ENCODE assay signal across 15 cellular contexts in genomic region chr14:68841030-68841809, GRCh38. TPM values are rescaled to one million over a fixed set of nuclear protein-coding genes. Genes with fewer than 3 reads are reported as not detected.
DNase-seq lines count a peak whose midpoint lies in the region; ATAC-seq and TF ChIP-seq lines count a peak whose summit lies in the region.
"Had no signal": no experiment of that assay in that cellular context is flagged by ENCODE, and none has a peak within 500 bp of the region (broad histone marks: within the 10 kb centered on the region; RNA-seq: fewer than 3 reads in every experiment).

No MANE protein-coding gene starts in this region.

- peak overlapping the region; percentile 13 for H2AFZ ChIP-seq in osteoblast (ENCODE audit: low read length)
- H2AFZ ChIP-seq in Karpas-422 (ENCODE audit: low read length): no peak overlapping the region

- ATAC-seq in HG03159 (IDR thresholded peaks at IDR 0.05; ENCODE audit: unreplicated experiment): no peak

- H3K4me1 ChIP-seq in BLaER1 treated with 17β-estradiol and CSF1 and Interleukin-3, amounts not matched to agents 10 nM and 100 nM: peaks cover 18 to 30% (median 25%) of the 10 kb centered on the region in 10 experiments
- H3K4me1 ChIP-seq in esophagus muscularis mucosa (peaks cover 4 to 38% (median 36%) of the 10 kb centered on the region in 4 donors), osteoblast (ENCODE audit: insufficient read depth, low read length) (peaks cover 14% of the 10 kb centered on the region), Karpas-422 (ENCODE audit: low read length) (no peaks in the 10 kb centered on the region), SJCRH30 (peaks cover 4% of the 10 kb centered on the region; the same call in 1 of the 2 replicates)

- DNase-seq in LHCN-M2 (ENCODE audit: low read depth) (peak; percentile 64), esophagus muscularis mucosa (ENCODE audit: extremely low spot score) (peak; percentile 17), osteoblast (ENCODE audit: insufficient read length, low spot score, missing footprints) (no peak), Karpas-422 (no peak), SJCRH30 (no peak), epidermal melanocyte (ENCODE audit: insufficient read length, low spot score) (no peak)
- DNase-seq: activated CD4-positive, alpha-beta T cell treated with anti-CD3 and anti-CD28 coated beads for 1 hour; activated naive CD4-positive, alpha-beta T cell treated with Interleukin-2 at 50 U/mL for 16 hours; CD4-positive, alpha-beta T cell; glutamatergic neuron; NCI-H2081 treated with DMSO at 0.1 percent for 48 hours; occipital lobe; stimulated activated CD4-positive, alpha-beta T cell treated with anti-CD3 and anti-CD28 coated beads, Interleukin-2, amount 100 ng/mL, for 24 hours had no signal

- no peaks in the 10 kb centered on the region for H3K27me3 ChIP-seq in BLaER1 treated with 17β-estradiol and CSF1 and Interleukin-3, amounts not matched to agents 10 nM and 100 nM
- H3K27me3 ChIP-seq in esophagus muscularis mucosa (no peaks in the 10 kb centered on the region), osteoblast (ENCODE audit: insufficient read depth, low read length) (no peaks in the 10 kb centered on the region), Karpas-422 (ENCODE audit: low read length) (0 out of 2 replicates have a peak, but pooled peaks cover 4% of the 10 kb centered on the region), SJCRH30 (no peaks in the 10 kb centered on the region)

- TF ChIP-seq CTCF in esophagus muscularis mucosa (IDR thresholded peaks at IDR 0.05) (no peak), osteoblast (IDR thresholded peaks at IDR 0.05; ENCODE audit: extremely low read depth, low read depth, low read length) (no peak)

- H3K27ac ChIP-seq in BLaER1 treated with 17β-estradiol and CSF1 and Interleukin-3, amounts not matched to agents 10 nM and 100 nM: peak overlapping the region in 3 of 11 experiments; percentile 14 to 45 (median 16); a peak in 3 of 22 replicates
- peak overlapping the region; percentile 63 to 75 (median 66) for H3K27ac ChIP-seq in esophagus muscularis mucosa (replicated peaks in 1 of 4)
- H3K27ac ChIP-seq in osteoblast (ENCODE audit: low read depth, low read length): peak overlapping the region; percentile 66
- H3K27ac ChIP-seq in Karpas-422 (ENCODE audit: low read length): no peak overlapping the region
- H3K27ac ChIP-seq in SJCRH30: no peak overlapping the region

- H3K9me2 ChIP-seq in Karpas-422 (replicated peaks; ENCODE audit: insufficient read depth, low read length): no peaks in the 10 kb centered on the region

- peaks cover 26 to 40% (median 36%) of the 10 kb centered on the region in 11 experiments for H3K9me3 ChIP-seq in BLaER1 treated with 17β-estradiol and CSF1 and Interleukin-3, amounts not matched to agents 10 nM and 100 nM (replicated peaks in 1 of 11)
- peaks cover 0 to 11% (median under 1%) of the 10 kb centered on the region in 4 donors for H3K9me3 ChIP-seq in esophagus muscularis mucosa
- no peaks in the 10 kb centered on the region for H3K9me3 ChIP-seq in osteoblast (ENCODE audit: low read depth, low read length)
- H3K9me3 ChIP-seq in Karpas-422 (ENCODE audit: low read length): peaks cover 4% of the 10 kb centered on the region; the same call in 1 of the 2 replicates
- H3K9me3 ChIP-seq in SJCRH30 (replicated peaks): peaks cover 8% of the 10 kb centered on the region

- no peak for TF ChIP-seq POLR2A in esophagus muscularis mucosa (IDR thresholded peaks at IDR 0.05; ENCODE audit: low read depth)

- H3K4me2 ChIP-seq in BLaER1 treated with 17β-estradiol and CSF1 and Interleukin-3, amounts not matched to agents 10 nM and 100 nM: peak overlapping the region; percentile 32 to 75 (median 56)
- H3K4me2 ChIP-seq in osteoblast (ENCODE audit: insufficient read depth, low read length) (no peak overlapping the region), Karpas-422 (ENCODE audit: low read depth, low read length, poor library complexity, severe bottlenecking) (no peak overlapping the region)

- H3K36me3 ChIP-seq in BLaER1 treated with 17β-estradiol and CSF1 and Interleukin-3, amounts not matched to agents 10 nM and 100 nM: peaks cover 0 to 6% (median 0%) of the 10 kb centered on the region in 11 experiments; a peak in 3 of 22 replicates
- H3K36me3 ChIP-seq in esophagus muscularis mucosa (no peaks in the 10 kb centered on the region), osteoblast (ENCODE audit: insufficient read depth, low read length) (peaks cover 4% of the 10 kb centered on the region), Karpas-422 (ENCODE audit: insufficient read depth, low read length) (no peaks in the 10 kb centered on the region), SJCRH30 (no peaks in the 10 kb centered on the region)

- intact Hi-C loops in esophagus muscularis mucosa (cut with DNase I): loop anchor here (5.0 kb wide), 1 partner anchor 1004 kb away; no protein-coding TSS in a partner anchor

- H3K4me3 ChIP-seq in BLaER1 treated with 17β-estradiol and CSF1 and Interleukin-3, amounts not matched to agents 10 nM and 100 nM: no peak overlapping the region
- H3K4me3 ChIP-seq in esophagus muscularis mucosa (no peak overlapping the region), osteoblast (ENCODE audit: insufficient read depth, low read length) (no peak overlapping the region), Karpas-422 (ENCODE audit: low read length) (no peak overlapping the region), SJCRH30 (no peak overlapping the region)

- H3K9ac ChIP-seq in BLaER1 treated with 17β-estradiol and CSF1 and Interleukin-3, amounts not matched to agents 10 nM and 100 nM: no peak overlapping the region
- H3K9ac ChIP-seq in Karpas-422 (ENCODE audit: low read length): no peak overlapping the region

- 31% methylated on average over 6 of the region's 6 CpGs for WGBS in esophagus muscularis mucosa

- TF ChIP-seq EP300 in esophagus muscularis mucosa (IDR thresholded peaks at IDR 0.05): no peak

- no peaks in the 10 kb centered on the region for H3K79me2 ChIP-seq in osteoblast (ENCODE audit: insufficient read depth, low read length)
- no peaks in the 10 kb centered on the region for H3K79me2 ChIP-seq in Karpas-422 (ENCODE audit: low read length)

- H4K20me1 ChIP-seq in BLaER1 treated with 17β-estradiol and CSF1 and Interleukin-3, amounts not matched to agents 10 nM and 100 nM: no peaks in the 10 kb centered on the region
- H4K20me1 ChIP-seq in osteoblast (ENCODE audit: insufficient read depth, low read length) (no peaks in the 10 kb centered on the region), Karpas-422 (ENCODE audit: insufficient read depth, low read depth, low read length) (no peaks in the 10 kb centered on the region)

RNA-seq across cellular contexts. Expression of gene ZFP36L1, which starts 48.4 kb away (rescaled TPM):
- total RNA-seq in LHCN-M2 (2014; rRNA removed) (238 and 342 TPM in 2 replicates), esophagus muscularis mucosa (100 to 1,000 TPM; 191 to 704 (median 444) TPM), osteoblast (46.7 and 47.1 TPM in 2 replicates)
- 251 TPM for polyA plus RNA-seq in LHCN-M2 (2012)
- 76.8 and 118 TPM in 2 replicates for total RNA-seq in Karpas-422 (2014; rRNA removed; shearing (Covaris generic); ENCODE audit: low replicate concordance)
- total RNA-seq in SJCRH30 (2014; rRNA removed; shearing (Covaris generic)): 67.4 and 70.3 TPM in 2 replicates

Comparison
In these comparisons a context has a peak if more than half of its experiments do, and no peak if none do; other contexts are left out.
1. H3K27ac ChIP-seq: peak in esophagus muscularis mucosa (4 of 4) and osteoblast (single experiment); none in Karpas-422 (single experiment) and SJCRH30 (single experiment).
2. H3K4me2 ChIP-seq: peak in BLaER1 treated with 17β-estradiol and CSF1 and Interleukin-3, amounts not matched to agents 10 nM and 100 nM (11 of 11); none in osteoblast (single experiment) and Karpas-422 (single experiment).
3. DNase-seq: peak in LHCN-M2 (single experiment) and esophagus muscularis mucosa (single experiment); none in osteoblast (single experiment), Karpas-422 (single experiment), SJCRH30 (0 of 2) and epidermal melanocyte (single experiment).